Comparison of ENCODE assay signal across 14 cellular contexts in genomic region chr5:179494774-179495173, GRCh38. TPM values are rescaled to one million over a fixed set of nuclear protein-coding genes. Genes with fewer than 3 reads are reported as not detected.
DNase-seq lines count a peak whose midpoint lies in the region; ATAC-seq and TF ChIP-seq lines count a peak whose summit lies in the region.
"Had no signal": no experiment of that assay in that cellular context is flagged by ENCODE, and none has a peak within 500 bp of the region (broad histone marks: within the 10 kb centered on the region; RNA-seq: fewer than 3 reads in every experiment).

No MANE protein-coding gene starts in this region.

- H3K4me3 ChIP-seq in spleen: no peak overlapping the region
- no peak overlapping the region for H3K4me3 ChIP-seq in body of pancreas
- H3K4me3 ChIP-seq: BLaER1, GM23248, SJCRH30 had no signal

- H2BK12ac ChIP-seq in H9 (ENCODE audit: insufficient read length, low read depth, low read length): no peak overlapping the region

- no peak overlapping the region for H3K23ac ChIP-seq in H9 (ENCODE audit: insufficient read length, low read depth, low read length)

- no peaks in the 10 kb centered on the region for H4K20me1 ChIP-seq in H9 (ENCODE audit: control insufficient read depth, insufficient read depth, insufficient read length)
- H4K20me1 ChIP-seq: BLaER1 had no signal

- no peaks in the 10 kb centered on the region for H3K4me1 ChIP-seq in H9 (ENCODE audit: insufficient read depth, low read length)
- H3K4me1 ChIP-seq in spleen: peaks cover 0 to 9% (median 2%) of the 10 kb centered on the region in 6 donors
- H3K4me1 ChIP-seq in body of pancreas: no peaks in the 10 kb centered on the region
- H3K4me1 ChIP-seq: SJCRH30 had no signal

- POLR2A ChIA-PET in WTC11 (lab: Charles Lee): no interaction called here

- H3K9me3 ChIP-seq in H9 (ENCODE audit: control insufficient read depth, low read depth, low read length) (no peaks in the 10 kb centered on the region), spleen (no peaks in the 10 kb centered on the region), body of pancreas (no peaks in the 10 kb centered on the region)
- H3K9me3 ChIP-seq: SJCRH30 had no signal

- H3K4ac ChIP-seq in H9 (ENCODE audit: low read depth, low read length): no peak overlapping the region

- no peak for DNase-seq in H9
- DNase-seq in WTC11 (ENCODE audit: low spot score): no peak
- no peak for DNase-seq in glutamatergic neuron
- peak; percentile 23 for DNase-seq in spleen
- no peak for DNase-seq in body of pancreas
- no peak for DNase-seq in NCI-H510A treated with DMSO at 0.1 percent for 48 hours (lab: John Stamatoyannopoulos, UW)
- DNase-seq: NCI-H1092, NCI-H1436, NCI-H2081 treated with DMSO at 0.1 percent for 48 hours had no signal

- H2BK15ac ChIP-seq in H9 (ENCODE audit: low read depth, low read length): no peak overlapping the region

- H3K27ac Mint-ChIP-seq in H9: peak overlapping the region in 1 of 3 experiments; percentile 6; a peak in 2 of 7 replicates
- H3K27ac Mint-ChIP-seq in WTC11: no peak overlapping the region
- H3K27ac Mint-ChIP-seq in glutamatergic neuron (ENCODE audit: unreplicated experiment): no peak overlapping the region
- H3K27ac Mint-ChIP-seq: CD4-positive, alpha-beta T cell had no signal

- no peak overlapping the region for H3K4me3 Mint-ChIP-seq in H9
- no peak overlapping the region for H3K4me3 Mint-ChIP-seq in WTC11
- peak overlapping the region; percentile 9 for H3K4me3 Mint-ChIP-seq in glutamatergic neuron (ENCODE audit: unreplicated experiment)
- H3K4me3 Mint-ChIP-seq: CD4-positive, alpha-beta T cell had no signal

- TF ChIP-seq CTCF in H9 (conservative IDR thresholded peaks at IDR 0.05) (no peak), WTC11 (IDR thresholded peaks at IDR 0.05) (no peak), glutamatergic neuron (IDR thresholded peaks at IDR 0.05; ENCODE audit: partially characterized antibody, unreplicated experiment) (no peak), spleen (IDR thresholded peaks at IDR 0.05 in 8 of 11, conservative IDR thresholded peaks at IDR 0.05 in 3 of 11) (no peak), body of pancreas (IDR thresholded peaks at IDR 0.05) (no peak)

- H3K27ac ChIP-seq in H9 (ENCODE audit: insufficient read length, low read depth, low read length): no peak overlapping the region
- no peak overlapping the region for H3K27ac ChIP-seq in spleen
- H3K27ac ChIP-seq in body of pancreas: no peak overlapping the region
- H3K27ac ChIP-seq: BLaER1, GM23248, SJCRH30 had no signal

- H2BK120ac ChIP-seq in H9 (ENCODE audit: low read depth, low read length, poor library complexity, severe bottlenecking): no peak overlapping the region

- H3K9ac ChIP-seq in H9 (ENCODE audit: extremely low read depth, insufficient read length, low read length): no peak overlapping the region
- H3K9ac ChIP-seq: BLaER1, GM23248 had no signal

- H2AK5ac ChIP-seq in H9 (ENCODE audit: insufficient read length, low read length): no peak overlapping the region

- H4K5ac ChIP-seq in H9 (ENCODE audit: insufficient read length, low read depth, low read length): no peak overlapping the region

- CTCF ChIA-PET in WTC11 (lab: Charles Lee): interaction anchor here (1.9 kb wide), 1 partner anchor 134 kb away, joined by 5 read pairs; no protein-coding TSS in a partner anchor

- no peak overlapping the region for H2AFZ ChIP-seq in H9 (ENCODE audit: low read length)
- H2AFZ ChIP-seq: GM23248 had no signal

- WGBS in H9 (ENCODE audit: extremely low coverage, insufficient read length, low lambda C conversion rate): no CpG with 5 or more reads among the region's 10 CpGs
- WGBS in spleen, 5 donors: 80 to 93% (median 83%) methylated on average over 10 of the region's 10 CpGs
- 53 to 66% methylated on average over 10 of the region's 10 CpGs for WGBS in body of pancreas, 2 donors

- no peaks in the 10 kb centered on the region for H3K79me1 ChIP-seq in H9 (ENCODE audit: insufficient read depth, low read depth, low read length, poor library complexity, severe bottlenecking)

- H3K4me2 ChIP-seq in H9 (ENCODE audit: insufficient read depth, insufficient read length, low read length): no peak overlapping the region
- H3K4me2 ChIP-seq: BLaER1 had no signal

- H4K8ac ChIP-seq in H9 (replicated peaks; ENCODE audit: insufficient read length, low read depth, low read length): peak overlapping the region; percentile 36

- H3K23me2 ChIP-seq in H9 (ENCODE audit: insufficient read length, low read depth, low read length, poor library complexity, severe bottlenecking): no peaks in the 10 kb centered on the region

- H4K91ac ChIP-seq in H9 (ENCODE audit: insufficient read length, low read depth, low read length): no peak overlapping the region

- H3K14ac ChIP-seq in H9 (ENCODE audit: insufficient read depth, low read length): no peak overlapping the region

- H3K36me3 ChIP-seq in spleen: no peaks in the 10 kb centered on the region
- H3K36me3 ChIP-seq in body of pancreas (replicated peaks in 1 of 2; ENCODE audit: insufficient read depth in 1 of 2, low read depth in 2 of 2): no peaks in the 10 kb centered on the region
- H3K36me3 ChIP-seq: BLaER1, SJCRH30 had no signal

- TF ChIP-seq POLR2A in spleen (IDR thresholded peaks at IDR 0.05) (no peak), body of pancreas (IDR thresholded peaks at IDR 0.05) (no peak)

- H3K27me3 Mint-ChIP-seq in H9 (ENCODE audit: low read depth) (peaks cover 1% of the 10 kb centered on the region; the same call in 1 of the 2 replicates), WTC11 (ENCODE audit: low read depth) (no peaks in the 10 kb centered on the region), glutamatergic neuron (ENCODE audit: unreplicated experiment) (peaks cover 7% of the 10 kb centered on the region)

- H3K4me1 Mint-ChIP-seq in H9 (peaks cover 4% of the 10 kb centered on the region in 2 experiments; a peak in 1 of 4 replicates), WTC11 (no peaks in the 10 kb centered on the region), glutamatergic neuron (ENCODE audit: low read depth, unreplicated experiment) (peaks cover 26% of the 10 kb centered on the region)

- ATAC-seq in WTC11 (no peak), body of pancreas (no peak), GM18870 (IDR thresholded peaks at IDR 0.05; ENCODE audit: unreplicated experiment) (no peak)

- no peak overlapping the region for H3T11ph ChIP-seq in H9 (ENCODE audit: low read length)

- H3K18ac ChIP-seq in H9 (ENCODE audit: insufficient read length, low read depth, low read length): no peak overlapping the region

- no peak overlapping the region for H2BK5ac ChIP-seq in H9 (ENCODE audit: insufficient read length, low read length)

- H3K9me3 Mint-ChIP-seq in H9 (peaks cover 1 to 8% of the 10 kb centered on the region in 2 experiments; a peak in 4 of 5 replicates), WTC11 (peaks cover 11% of the 10 kb centered on the region), glutamatergic neuron (ENCODE audit: unreplicated experiment) (peaks cover 10% of the 10 kb centered on the region)
- H3K9me3 Mint-ChIP-seq: CD4-positive, alpha-beta T cell had no signal

- no peak overlapping the region for H2BK20ac ChIP-seq in H9 (ENCODE audit: low read depth, low read length, poor library complexity, severe bottlenecking)

- H3K36me3 Mint-ChIP-seq in H9 (ENCODE audit: insufficient read depth in 1 of 3, low read depth in 3 of 3) (peaks cover 0 to 1% (median 0%) of the 10 kb centered on the region in 3 experiments; a peak in 3 of 7 replicates), WTC11 (no peaks in the 10 kb centered on the region), glutamatergic neuron (ENCODE audit: unreplicated experiment) (peaks cover 6% of the 10 kb centered on the region)

- no peaks in the 10 kb centered on the region for H3K79me2 ChIP-seq in H9 (ENCODE audit: insufficient read depth, low read length)

- intact Hi-C loops in spleen (cut with DNase I; ENCODE audit: low total_unique reads): loop anchor here (2.0 to 10.0 kb wide), 2 partner anchors 328 to 700 kb away; no protein-coding TSS in a partner anchor
- intact Hi-C loops in body of pancreas (cut with DNase I): loop anchor here (10.0 kb wide), 1 partner anchor 330 kb away; no protein-coding TSS in a partner anchor

- H3K27me3 ChIP-seq in H9 (ENCODE audit: insufficient read depth, low read length): no peaks in the 10 kb centered on the region
- no peaks in the 10 kb centered on the region for H3K27me3 ChIP-seq in spleen (replicated peaks in 1 of 7)
- H3K27me3 ChIP-seq in body of pancreas: no peaks in the 10 kb centered on the region
- H3K27me3 ChIP-seq: BLaER1 had no signal

- H3K56ac ChIP-seq in H9 (ENCODE audit: insufficient read length, low read depth, low read length): no peak overlapping the region

TF ChIP-seq in WTC11, 78 proteins besides CTCF, POLR2A, EP300 and RAD21 (continues in another document):
- TF ChIP-seq STAT6 (CRISPR knock-in tag; conservative IDR thresholded peaks at IDR 0.05; ENCODE audit: low read depth): no peak
- TF ChIP-seq E2F5 (CRISPR knock-in tag; IDR thresholded peaks at IDR 0.05): no peak

RNA-seq across cellular contexts. Expression of gene RUFY1, which starts 55.6 kb away (rescaled TPM):
- total RNA-seq in H9 (2021) (45.7 and 47.8 TPM in 2 replicates), WTC11 (2021) (32.3 to 34.0 TPM (median 32.7 TPM) in 3 replicates), glutamatergic neuron (ENCODE audit: unreplicated experiment) (30.4 TPM), spleen (10 to 100 TPM; 59.5 to 89.6 (median 69.3) TPM), body of pancreas (10 to 100 TPM; 26.2 to 38.2 TPM)
- polyA plus RNA-seq in spleen: 10 to 100 TPM; 33.9 to 43.2 (median 36.0) TPM
